ENCODE assay signal across 23 cellular contexts in genomic region chr5:10222326-10222725, GRCh38.
"Had no signal": no experiment of that assay in that cellular context is flagged by ENCODE, and none has a peak within 500 bp of the region (broad histone marks: within the 10 kb centered on the region; RNA-seq: fewer than 3 reads in every experiment).

No MANE protein-coding gene starts in this region.

- H3K27me3 ChIP-seq: breast epithelium, esophagus muscularis mucosa, right atrium auricular region, SJCRH30 had no signal

- H3K27me3 Mint-ChIP-seq: activated CD4-positive, alpha-beta memory T cell treated with anti-CD3 and anti-CD28 coated beads for 36 hours; activated CD8-positive, alpha-beta memory T cell treated with anti-CD3 and anti-CD28 coated beads, Interleukin-2, amount 10 ng/mL, durations not matched to agents 7 days and 5 days; activated T-helper 17 cell treated with anti-CD3 and anti-CD28 coated beads, Interleukin-2, amount 50 U/mL, for 72 hours; stimulated activated memory B cell treated with anti-CD40 and anti-IgM and Interleukin-4, amounts not matched to agents 10 μg/mL and 1 μg/mL and 100 μg/mL, for 72 hours; T-helper 17 cell had no signal

- H3K4me3 ChIP-seq: breast epithelium, esophagus muscularis mucosa, right atrium auricular region, SJCRH30, smooth muscle cell had no signal

- H3K9me3 ChIP-seq: esophagus muscularis mucosa, right atrium auricular region, SJCRH30 had no signal

- H3K27ac ChIP-seq: breast epithelium, esophagus muscularis mucosa, right atrium auricular region, SJCRH30, VCaP had no signal

- DNase-seq: activated CD4-positive, alpha-beta memory T cell treated with anti-CD3 and anti-CD28 coated beads for 36 hours; activated CD4-positive, alpha-beta T cell treated with anti-CD3 and anti-CD28 coated beads for 1 hour; activated CD8-positive, alpha-beta memory T cell treated with anti-CD3 and anti-CD28 coated beads, Interleukin-2, amount 10 ng/mL, durations not matched to agents 7 days and 5 days; activated naive CD4-positive, alpha-beta T cell treated with Interleukin-2 at 50 U/mL for 16 hours; activated T-cell treated with anti-CD3 and anti-CD28 coated beads, Interleukin-2, amount 50 U/mL, for 1 hour; aorta; effector CD4-positive, alpha-beta T cell; hippocampal formation; islet precursor cell; left colon; midbrain; posterior cingulate gyrus; SJCRH30; stimulated activated CD4-positive, alpha-beta T cell treated with anti-CD3 and anti-CD28 coated beads, Interleukin-4, amount 100 ng/mL, for 24 hours; T-helper 17 cell had no signal

- H3K4me3 Mint-ChIP-seq: activated CD4-positive, alpha-beta memory T cell treated with anti-CD3 and anti-CD28 coated beads for 36 hours; activated CD8-positive, alpha-beta memory T cell treated with anti-CD3 and anti-CD28 coated beads, Interleukin-2, amount 10 ng/mL, durations not matched to agents 7 days and 5 days; activated T-helper 17 cell treated with anti-CD3 and anti-CD28 coated beads, Interleukin-2, amount 50 U/mL, for 72 hours; nephron; stimulated activated memory B cell treated with anti-CD40 and anti-IgM and Interleukin-4, amounts not matched to agents 10 μg/mL and 1 μg/mL and 100 μg/mL, for 72 hours; T-helper 17 cell had no signal

- H3K4me1 Mint-ChIP-seq: activated CD8-positive, alpha-beta memory T cell treated with anti-CD3 and anti-CD28 coated beads, Interleukin-2, amount 10 ng/mL, durations not matched to agents 7 days and 5 days; activated T-helper 17 cell treated with anti-CD3 and anti-CD28 coated beads, Interleukin-2, amount 50 U/mL, for 72 hours; nephron; stimulated activated memory B cell treated with anti-CD40 and anti-IgM and Interleukin-4, amounts not matched to agents 10 μg/mL and 1 μg/mL and 100 μg/mL, for 72 hours; T-helper 17 cell had no signal

- ATAC-seq: activated CD8-positive, alpha-beta memory T cell treated with anti-CD3 and anti-CD28 coated beads, Interleukin-2, amount 10 ng/mL, durations not matched to agents 7 days and 5 days; activated T-helper 17 cell treated with anti-CD3 and anti-CD28 coated beads, Interleukin-2, amount 50 U/mL, for 72 hours; left colon; stimulated activated memory B cell treated with anti-CD40 and anti-IgM and Interleukin-4, amounts not matched to agents 10 μg/mL and 1 μg/mL and 100 μg/mL, for 72 hours; T-helper 17 cell had no signal

- H3K27ac Mint-ChIP-seq: activated CD4-positive, alpha-beta memory T cell treated with anti-CD3 and anti-CD28 coated beads for 36 hours; activated CD8-positive, alpha-beta memory T cell treated with anti-CD3 and anti-CD28 coated beads, Interleukin-2, amount 10 ng/mL, durations not matched to agents 7 days and 5 days; activated T-helper 17 cell treated with anti-CD3 and anti-CD28 coated beads, Interleukin-2, amount 50 U/mL, for 72 hours; nephron; stimulated activated memory B cell treated with anti-CD40 and anti-IgM and Interleukin-4, amounts not matched to agents 10 μg/mL and 1 μg/mL and 100 μg/mL, for 72 hours; T-helper 17 cell had no signal

- H3K4me1 ChIP-seq: breast epithelium, esophagus muscularis mucosa, right atrium auricular region, SJCRH30 had no signal

- H3K36me3 ChIP-seq: breast epithelium, right atrium auricular region, SJCRH30 had no signal
